1 cellular context compared by ENCODE assay signal in the genomic region with DNA sequence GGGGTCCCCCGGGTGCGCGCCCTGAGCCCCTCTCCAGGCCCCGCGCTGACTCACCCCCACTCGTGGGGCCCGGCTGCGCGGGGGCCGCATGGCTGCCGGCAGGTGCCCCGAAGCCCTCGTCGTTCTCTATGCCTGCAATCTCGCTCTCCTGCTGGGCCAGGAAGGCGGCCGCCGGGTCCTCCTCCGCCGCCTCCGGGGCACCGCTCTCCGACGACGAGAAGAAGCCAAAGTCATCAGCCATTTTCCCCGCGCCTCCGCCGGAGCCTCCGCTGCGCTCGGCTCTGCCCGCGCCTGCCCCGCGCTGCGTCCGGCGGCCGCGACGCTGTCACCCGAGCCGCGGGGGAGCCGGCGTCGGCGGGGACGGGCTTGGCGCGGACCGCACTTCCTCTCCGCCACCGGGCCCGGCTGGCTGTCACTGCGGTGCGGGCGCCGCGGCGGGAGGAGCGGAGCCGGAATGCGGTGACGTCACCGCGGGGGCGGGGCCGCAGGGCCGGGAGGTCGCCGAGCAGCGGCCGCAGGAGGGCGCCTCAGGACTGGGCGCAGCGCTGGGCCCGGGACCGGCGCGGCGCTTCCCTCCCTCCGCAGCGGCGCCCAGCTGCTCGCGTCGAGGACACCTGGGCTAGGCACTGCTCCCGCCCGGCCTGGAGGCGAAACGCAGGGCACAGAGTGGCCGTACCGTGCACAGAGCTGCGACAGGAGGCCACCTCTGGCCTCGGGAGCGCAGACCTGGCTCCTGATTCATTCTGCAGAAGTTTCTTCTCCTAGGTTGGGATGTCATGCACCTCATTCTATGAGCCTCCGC.
TF ChIP-seq lines count a peak whose summit lies in the region.

A gene with protein sequence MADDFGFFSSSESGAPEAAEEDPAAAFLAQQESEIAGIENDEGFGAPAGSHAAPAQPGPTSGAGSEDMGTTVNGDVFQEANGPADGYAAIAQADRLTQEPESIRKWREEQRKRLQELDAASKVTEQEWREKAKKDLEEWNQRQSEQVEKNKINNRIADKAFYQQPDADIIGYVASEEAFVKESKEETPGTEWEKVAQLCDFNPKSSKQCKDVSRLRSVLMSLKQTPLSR (minus strand): TSS at position 417 of the 802 bp plus-strand sequence. CDS start 176 bp downstream, at position 241.

TF ChIP-seq in SK-N-SH treated with all-trans-retinoic acid at 6 μM for 48 hours, 23 proteins besides CTCF, POLR2A, EP300 and RAD21 (continued from another document):
- TF ChIP-seq, protein P1, sequence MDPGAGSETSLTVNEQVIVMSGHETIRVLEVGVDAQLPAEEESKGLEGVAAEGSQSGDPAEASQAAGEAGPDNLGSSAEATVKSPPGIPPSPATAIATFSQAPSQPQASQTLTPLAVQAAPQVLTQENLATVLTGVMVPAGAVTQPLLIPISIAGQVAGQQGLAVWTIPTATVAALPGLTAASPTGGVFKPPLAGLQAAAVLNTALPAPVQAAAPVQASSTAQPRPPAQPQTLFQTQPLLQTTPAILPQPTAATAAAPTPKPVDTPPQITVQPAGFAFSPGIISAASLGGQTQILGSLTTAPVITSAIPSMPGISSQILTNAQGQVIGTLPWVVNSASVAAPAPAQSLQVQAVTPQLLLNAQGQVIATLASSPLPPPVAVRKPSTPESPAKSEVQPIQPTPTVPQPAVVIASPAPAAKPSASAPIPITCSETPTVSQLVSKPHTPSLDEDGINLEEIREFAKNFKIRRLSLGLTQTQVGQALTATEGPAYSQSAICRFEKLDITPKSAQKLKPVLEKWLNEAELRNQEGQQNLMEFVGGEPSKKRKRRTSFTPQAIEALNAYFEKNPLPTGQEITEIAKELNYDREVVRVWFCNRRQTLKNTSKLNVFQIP (CRISPR knock-in tag; IDR thresholded peaks at IDR 0.05; ENCODE audit: borderline replicate concordance, low read depth): no peak
- TF ChIP-seq CSDC2 (CRISPR knock-in tag; IDR thresholded peaks at IDR 0.05): peak; percentile 50; the same call in 1 of the 2 replicates
- no peak for TF ChIP-seq RARB (CRISPR knock-in tag; IDR thresholded peaks at IDR 0.05)
- no peak for TF ChIP-seq ISL1 (CRISPR knock-in tag; IDR thresholded peaks at IDR 0.05)
- TF ChIP-seq SNAI2 (CRISPR knock-in tag; IDR thresholded peaks at IDR 0.05): peak; percentile 46; the same call in 1 of the 2 replicates
- TF ChIP-seq ESRRG (CRISPR knock-in tag; IDR thresholded peaks at IDR 0.05): no peak
TF ChIP-seq in SK-N-SH treated with all-trans-retinoic acid at 6 μM for 48 hours: peak in this region for 3.
